19 cellular contexts compared by ENCODE assay signal in the genomic region with DNA sequence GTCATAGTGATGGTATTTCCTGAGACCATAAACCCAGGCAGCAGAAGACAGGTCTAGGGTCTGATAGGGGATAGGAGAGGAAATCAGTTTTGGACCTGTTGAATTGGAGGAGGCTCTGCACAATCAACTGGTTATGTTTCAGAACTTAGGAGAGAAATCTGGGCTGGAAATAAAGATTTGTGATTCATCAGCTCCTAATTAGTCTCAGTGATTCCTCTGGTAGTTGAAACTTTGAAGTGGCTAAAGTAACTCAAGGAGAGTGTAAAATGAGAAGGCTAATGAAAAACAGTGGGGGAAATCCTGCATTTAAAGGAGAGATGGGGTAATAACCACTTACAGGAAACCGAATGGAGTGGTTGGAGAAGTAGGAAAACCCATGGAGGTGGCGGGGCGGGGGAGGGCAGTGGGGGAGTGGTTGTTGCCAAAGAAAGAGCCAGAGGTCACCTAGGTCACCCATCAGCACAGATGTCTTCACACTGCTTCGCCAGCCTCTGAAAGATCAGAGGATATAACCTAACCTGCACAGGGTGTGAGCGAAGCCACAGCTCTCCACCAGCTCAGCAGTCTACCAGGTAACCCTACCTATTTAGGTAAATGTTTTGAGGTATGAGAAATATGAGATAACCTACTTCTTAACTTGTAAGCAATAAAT. TPM values are rescaled to one million over a fixed set of nuclear protein-coding genes. Genes with fewer than 3 reads are reported as not detected.
DNase-seq lines count a peak whose midpoint lies in the region; ATAC-seq, FAIRE-seq and TF ChIP-seq lines count a peak whose summit lies in the region.
"Had no signal": no experiment of that assay in that cellular context is flagged by ENCODE, and none has a peak within 500 bp of the region (broad histone marks: within the 10 kb centered on the region; RNA-seq: fewer than 3 reads in every experiment).

No MANE protein-coding gene starts in this region.

- no peaks in the 10 kb centered on the region for H3K27me3 ChIP-seq in H7 (ENCODE audit: control insufficient read depth, insufficient read depth, low read length)
- H3K27me3 ChIP-seq: esophagus squamous epithelium had no signal

- H3K27me3 Mint-ChIP-seq in activated T-helper 17 cell treated with anti-CD3 and anti-CD28 coated beads, Interleukin-2, amount 50 U/mL, for 72 hours: no peaks in the 10 kb centered on the region
- H3K27me3 Mint-ChIP-seq in stimulated activated memory B cell treated with anti-CD40 and anti-IgM and Interleukin-4, amounts not matched to agents 10 μg/mL and 1 μg/mL and 100 μg/mL, for 72 hours: no peaks in the 10 kb centered on the region
- H3K27me3 Mint-ChIP-seq: activated B cell treated with CpG ODN at 0.5 μM for 24 hours, memory B cell, naive B cell had no signal

- DNase-seq in AG10803 (ENCODE audit: low read depth): peak; percentile 6
- peak; percentile 23 for DNase-seq in H7
- peak; percentile 3 for DNase-seq in SKM-1 (lab: John Stamatoyannopoulos, UW; ENCODE audit: unreplicated experiment)
- peak; percentile 28 for DNase-seq in iPS-NIHi11 (ENCODE audit: low spot score)
- no peak for DNase-seq in activated gamma-delta T cell treated with Interleukin-2 at 50 U/mL for 16 hours
- DNase-seq in D721Med (ENCODE audit: insufficient read length, low spot score): no peak
- DNase-seq: activated B cell treated with CpG ODN at 0.5 μM for 24 hours; effector memory CD4-positive, alpha-beta T cell; esophagus squamous epithelium; glutamatergic neuron; Karpas-422; naive B cell; NCI-H146; NCI-H345 had no signal

- no peak for ATAC-seq in activated T-helper 17 cell treated with anti-CD3 and anti-CD28 coated beads, Interleukin-2, amount 50 U/mL, for 72 hours (replicated peaks)
- no peak for ATAC-seq in stimulated activated memory B cell treated with anti-CD40 and anti-IgM and Interleukin-4, amounts not matched to agents 10 μg/mL and 1 μg/mL and 100 μg/mL, for 72 hours

- FAIRE-seq in D721Med (lab: Jason Lieb, UNC): no peak
- FAIRE-seq: urothelium cell line had no signal

- TF ChIP-seq CTCF in AG10803 (conservative IDR thresholded peaks at IDR 0.05; ENCODE audit: low read length): no peak
- no peak for TF ChIP-seq CTCF in D721Med (IDR thresholded peaks at IDR 0.05; ENCODE audit: insufficient read depth, missing control alignments)

- no peaks in the 10 kb centered on the region for H3K4me1 Mint-ChIP-seq in activated T-helper 17 cell treated with anti-CD3 and anti-CD28 coated beads, Interleukin-2, amount 50 U/mL, for 72 hours
- peaks cover 5% of the 10 kb centered on the region for H3K4me1 Mint-ChIP-seq in stimulated activated memory B cell treated with anti-CD40 and anti-IgM and Interleukin-4, amounts not matched to agents 10 μg/mL and 1 μg/mL and 100 μg/mL, for 72 hours

- no peaks in the 10 kb centered on the region for H3K36me3 ChIP-seq in H7 (replicated peaks; ENCODE audit: control insufficient read depth, insufficient read depth, low read length)

- H3K9me3 Mint-ChIP-seq in activated T-helper 17 cell treated with anti-CD3 and anti-CD28 coated beads, Interleukin-2, amount 50 U/mL, for 72 hours: no peaks in the 10 kb centered on the region
- no peaks in the 10 kb centered on the region for H3K9me3 Mint-ChIP-seq in stimulated activated memory B cell treated with anti-CD40 and anti-IgM and Interleukin-4, amounts not matched to agents 10 μg/mL and 1 μg/mL and 100 μg/mL, for 72 hours
- H3K9me3 Mint-ChIP-seq: activated B cell treated with CpG ODN at 0.5 μM for 24 hours; activated T-helper 1 cell treated with anti-CD3 and anti-CD28 coated beads, Interleukin-12 subunit alpha, Interleukin-12 subunit beta, Interleukin-2, Interleukin-4 antibody, amounts not matched to agents 30 ng/mL and 10 ng/mL and 1 ng/mL, durations not matched to agents 14 hours and 24 hours and 36 hours; memory B cell; naive B cell had no signal

- no peak overlapping the region for H3K27ac Mint-ChIP-seq in activated T-helper 17 cell treated with anti-CD3 and anti-CD28 coated beads, Interleukin-2, amount 50 U/mL, for 72 hours
- no peak overlapping the region for H3K27ac Mint-ChIP-seq in stimulated activated memory B cell treated with anti-CD40 and anti-IgM and Interleukin-4, amounts not matched to agents 10 μg/mL and 1 μg/mL and 100 μg/mL, for 72 hours
- H3K27ac Mint-ChIP-seq: activated B cell treated with CpG ODN at 0.5 μM for 24 hours; activated T-helper 1 cell treated with anti-CD3 and anti-CD28 coated beads, Interleukin-12 subunit alpha, Interleukin-12 subunit beta, Interleukin-2, Interleukin-4 antibody, amounts not matched to agents 30 ng/mL and 10 ng/mL and 1 ng/mL, durations not matched to agents 14 hours and 24 hours and 36 hours; memory B cell had no signal

- no peak overlapping the region for H3K4me3 Mint-ChIP-seq in activated T-helper 17 cell treated with anti-CD3 and anti-CD28 coated beads, Interleukin-2, amount 50 U/mL, for 72 hours
- H3K4me3 Mint-ChIP-seq in stimulated activated memory B cell treated with anti-CD40 and anti-IgM and Interleukin-4, amounts not matched to agents 10 μg/mL and 1 μg/mL and 100 μg/mL, for 72 hours: no peak overlapping the region
- H3K4me3 Mint-ChIP-seq: activated B cell treated with CpG ODN at 0.5 μM for 24 hours; activated T-helper 1 cell treated with anti-CD3 and anti-CD28 coated beads, Interleukin-12 subunit alpha, Interleukin-12 subunit beta, Interleukin-2, Interleukin-4 antibody, amounts not matched to agents 30 ng/mL and 10 ng/mL and 1 ng/mL, durations not matched to agents 14 hours and 24 hours and 36 hours; memory B cell; naive B cell had no signal

- no peaks in the 10 kb centered on the region for H3K36me3 Mint-ChIP-seq in activated T-helper 17 cell treated with anti-CD3 and anti-CD28 coated beads, Interleukin-2, amount 50 U/mL, for 72 hours (ENCODE audit: low read depth)
- H3K36me3 Mint-ChIP-seq in stimulated activated memory B cell treated with anti-CD40 and anti-IgM and Interleukin-4, amounts not matched to agents 10 μg/mL and 1 μg/mL and 100 μg/mL, for 72 hours: peaks cover 27% of the 10 kb centered on the region

- no peak overlapping the region for H3K4me3 ChIP-seq in AG10803 (ENCODE audit: low read length)
- H3K4me3 ChIP-seq in H7 (ENCODE audit: insufficient read depth, low read depth, low read length): no peak overlapping the region
- H3K4me3 ChIP-seq: esophagus squamous epithelium had no signal

RNA-seq across cellular contexts. Expression of a gene that starts 32.6 kb away (rescaled TPM):
- total RNA-seq in H7 (2014; rRNA removed; shearing (Covaris generic)): 3.2 and 6.3 TPM in 2 replicates
- 10 to 100 TPM; 16.1 to 17.9 TPM for total RNA-seq in activated T-helper 17 cell treated with anti-CD3 and anti-CD28 coated beads, Interleukin-2, amount 50 U/mL, for 72 hours

RNA-seq across cellular contexts. Expression of a gene that starts 54.2 kb away (rescaled TPM):
- 1.1 TPM in 2 replicates for total RNA-seq in H7 (2014; rRNA removed; shearing (Covaris generic))
- 1 to 10 TPM; 2.9 to 4.2 TPM for total RNA-seq in activated T-helper 17 cell treated with anti-CD3 and anti-CD28 coated beads, Interleukin-2, amount 50 U/mL, for 72 hours

Comparison
In these comparisons a context has a peak if more than half of its experiments do, and no peak if none do; other contexts are left out.
1. DNase-seq: peak in AG10803 (single experiment), H7 (single experiment), SKM-1 (single experiment) and iPS-NIHi11 (single experiment); none in activated gamma-delta T cell treated with Interleukin-2 at 50 U/mL for 16 hours (single experiment) and D721Med (single experiment).